ENCODE assay signal across 1 cellular context in the genomic region with DNA sequence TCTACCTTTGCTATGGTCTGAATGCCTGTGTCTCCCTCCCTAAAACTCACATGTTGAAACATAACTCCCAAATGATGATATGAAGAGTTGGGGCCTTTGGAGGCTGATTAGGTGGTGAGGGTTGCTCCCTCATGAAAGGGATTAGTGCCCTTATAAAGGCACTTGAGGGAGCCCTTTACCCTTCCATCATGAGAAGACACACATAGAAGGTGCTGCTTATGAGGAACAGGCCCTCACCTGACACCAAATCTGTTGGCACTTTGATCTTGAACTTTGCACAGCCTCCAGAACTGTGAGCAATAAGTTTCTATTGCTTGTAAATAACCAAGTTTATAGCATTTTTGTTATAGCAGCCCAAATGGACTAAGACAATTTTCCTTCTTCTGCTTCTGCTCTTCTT.
TF ChIP-seq lines count a peak whose summit lies in the region.

No MANE protein-coding gene starts in this region.

TF ChIP-seq in H1, 55 proteins besides CTCF, POLR2A, EP300 and RAD21:
- no peak for TF ChIP-seq TAF1 (IDR thresholded peaks at IDR 0.05; ENCODE audit: low read depth, low read length)
- no peak for TF ChIP-seq RFX5 (IDR thresholded peaks at IDR 0.05; ENCODE audit: borderline replicate concordance, low read depth, low read length)
- no peak for TF ChIP-seq ZNF274 (IDR thresholded peaks at IDR 0.05; ENCODE audit: borderline replicate concordance, extremely low read depth, low read length)
- TF ChIP-seq USF2 (IDR thresholded peaks at IDR 0.05; ENCODE audit: low read length), result no peak
- no peak for TF ChIP-seq RNF2 (IDR thresholded peaks at IDR 0.05; ENCODE audit: borderline replicate concordance, low read depth, low read length, missing control alignments, poor library complexity, severe bottlenecking)
- no peak for TF ChIP-seq TAF7 (optimal IDR thresholded peaks at IDR 0.05; ENCODE audit: borderline replicate concordance, low read depth, low read length)
- no peak for TF ChIP-seq SP2 (IDR thresholded peaks at IDR 0.05; ENCODE audit: low read length)
- TF ChIP-seq HDAC6 (IDR thresholded peaks at IDR 0.05; ENCODE audit: low read depth, low read length), result no peak
- TF ChIP-seq SP4 (IDR thresholded peaks at IDR 0.05; ENCODE audit: low read length), result no peak
- no peak for TF ChIP-seq TBP (IDR thresholded peaks at IDR 0.05; ENCODE audit: low read depth, low read length)
- no peak for TF ChIP-seq CHD2 (IDR thresholded peaks at IDR 0.05; ENCODE audit: low read length)
